ENCODE assay signal across 1 cellular context in genomic region chr1:13228343-13228781, GRCh38.
A peak's percentile ranks its signal among the peaks of the same experiment; 100 is the strongest.
TF ChIP-seq lines count a peak whose summit lies in the region.

No MANE protein-coding gene starts in this region.

TF ChIP-seq in GM12878, 131 proteins besides CTCF, POLR2A, EP300 and RAD21:
- TF ChIP-seq CEBPZ (IDR thresholded peaks at IDR 0.05; ENCODE audit: low read depth, low read length): no peak
- peak; percentile 31; the same call in 1 of the 2 replicates for TF ChIP-seq SMC3 (IDR thresholded peaks at IDR 0.05; ENCODE audit: borderline replicate concordance, low read length)
TF ChIP-seq in GM12878: peak in this region for 1.
